In genomic region chr7:112359086-112359485, GRCh38 we compare ENCODE assay signal across 8 cellular contexts.
"Had no signal": no experiment of that assay in that cellular context is flagged by ENCODE, and none has a peak within 500 bp of the region (broad histone marks: within the 10 kb centered on the region; RNA-seq: fewer than 3 reads in every experiment).

No MANE protein-coding gene starts in this region.

- H3K4me3 ChIP-seq: GM12878 had no signal

- FAIRE-seq: G401.6, GM12878, GM12891, GM12892, GM18507, GM19239 had no signal

- DNase-seq: GDM1, GF-D8 had no signal

- ATAC-seq: GM12878 had no signal
